In the genomic region with DNA sequence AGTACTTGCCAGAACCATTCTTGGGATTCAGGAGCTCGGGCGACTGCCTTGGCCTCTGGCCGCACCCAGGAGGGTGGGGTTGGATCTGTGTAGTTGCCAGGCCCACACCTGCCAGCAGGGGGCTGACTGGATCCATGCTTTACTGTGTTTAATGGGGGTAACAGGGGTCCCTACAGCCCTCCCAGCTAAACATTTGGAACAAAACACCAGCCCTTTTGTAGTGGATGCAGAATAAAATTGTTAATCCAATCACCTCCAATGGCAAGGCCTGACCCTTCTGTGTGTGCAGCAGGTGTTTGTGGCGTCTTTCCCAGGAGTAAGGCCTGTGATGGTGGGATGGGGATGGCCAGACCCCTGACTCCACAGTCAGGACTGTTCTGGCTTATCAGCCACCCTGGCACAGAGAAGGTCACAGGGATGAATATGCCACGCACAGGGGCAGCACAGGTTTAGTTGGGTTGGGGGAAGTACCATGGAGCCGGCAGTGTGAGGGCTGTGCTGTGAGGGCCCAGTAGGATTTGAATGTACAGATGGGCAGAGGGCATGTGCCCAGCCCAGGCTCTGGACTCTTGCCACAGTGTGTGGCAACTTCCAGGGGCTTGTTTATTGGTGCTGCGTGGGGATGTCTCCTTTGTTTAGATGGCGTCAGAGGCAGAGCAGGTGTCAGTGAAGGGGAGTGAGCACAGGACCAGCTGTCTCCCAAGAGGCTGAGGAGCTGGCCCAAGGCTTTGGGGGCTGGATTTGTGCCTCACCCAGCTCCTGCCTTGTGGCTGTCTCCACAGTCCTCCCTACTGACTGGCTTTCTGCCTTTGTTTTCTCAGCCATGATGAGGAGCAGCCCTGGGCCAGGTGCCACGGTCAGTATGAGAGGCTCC, we compare ENCODE assay signal across 8 cellular contexts. TPM values are rescaled to one million over a fixed set of nuclear protein-coding genes. Genes with fewer than 3 reads are reported as not detected.
DNase-seq lines count a peak whose midpoint lies in the region; ATAC-seq and TF ChIP-seq lines count a peak whose summit lies in the region.

No MANE protein-coding gene starts in this region.

- H3K14ac ChIP-seq in mesenchymal stem cell (ENCODE audit: low read length in 2 of 2) = no peak overlapping the region

- H3K4me3 ChIP-seq in dorsolateral prefrontal cortex (peak overlapping the region in 4 of 59 donors; percentile 2 to 15 (median 11)), mesenchymal stem cell (ENCODE audit: insufficient read depth in 1 of 2, low read depth in 1 of 2, low read length in 2 of 2) (no peak overlapping the region)

- H2BK120ac ChIP-seq in mesenchymal stem cell (ENCODE audit: low read depth, low read length) = no peak overlapping the region

- no peak overlapping the region for H3K23ac ChIP-seq in mesenchymal stem cell (ENCODE audit: low read length in 2 of 2)

- WGBS in mesenchymal stem cell = 85% methylated on average over 9 of the region's 9 CpGs

- peaks cover 88 to 100% of the 10 kb centered on the region in 2 experiments for H3K36me3 ChIP-seq in mesenchymal stem cell (ENCODE audit: control insufficient read depth in 1 of 2, insufficient read depth in 2 of 2, low read depth in 1 of 2, low read length in 2 of 2)

- H3K27me3 ChIP-seq in dorsolateral prefrontal cortex (no peaks in the 10 kb centered on the region), mesenchymal stem cell (ENCODE audit: control insufficient read depth in 1 of 2, insufficient read depth in 1 of 2, low read length in 2 of 2) (no peaks in the 10 kb centered on the region)

- no peak overlapping the region for H2BK5ac ChIP-seq in mesenchymal stem cell (ENCODE audit: low read depth, low read length, poor library complexity, severe bottlenecking)

- DNase-seq in DMS53 (lab: John Stamatoyannopoulos, UW) = peak; percentile 81
- peak; percentile 18 for DNase-seq in LoVo (ENCODE audit: low spot score)
- DNase-seq in dorsolateral prefrontal cortex = peak; percentile 73 to 93 (median 88)
- peak; percentile 35 for DNase-seq in mesenchymal stem cell
- no peak for DNase-seq in GF-D8 (lab: John Stamatoyannopoulos, UW)

- no peak overlapping the region for H3K4me2 ChIP-seq in mesenchymal stem cell (ENCODE audit: low read length, poor library complexity, severe bottlenecking)

- H4K8ac ChIP-seq in mesenchymal stem cell (ENCODE audit: low read length) = no peak overlapping the region

- no peak overlapping the region for H2BK15ac ChIP-seq in mesenchymal stem cell (ENCODE audit: low read depth, poor library complexity, severe bottlenecking)

- H3K4me1 ChIP-seq in mesenchymal stem cell (ENCODE audit: control insufficient read depth, insufficient read depth, low read depth, low read length) = peaks cover 3% of the 10 kb centered on the region

- H3K27ac ChIP-seq in dorsolateral prefrontal cortex (peak overlapping the region; percentile 89 to 100 (median 98)), mesenchymal stem cell (ENCODE audit: low read length, poor library complexity, severe bottlenecking) (no peak overlapping the region), temporal lobe (ENCODE audit: low read depth, low read length) (peak overlapping the region; percentile 99)

- H3K9me3 ChIP-seq in mesenchymal stem cell (ENCODE audit: control insufficient read depth, low read length) = no peaks in the 10 kb centered on the region

- H3K79me1 ChIP-seq in mesenchymal stem cell (replicated peaks; ENCODE audit: low read length, poor library complexity, severe bottlenecking) = peaks cover 12% of the 10 kb centered on the region

- no peak overlapping the region for H3K9ac ChIP-seq in mesenchymal stem cell (ENCODE audit: low read length)

- no peak overlapping the region for H4K91ac ChIP-seq in mesenchymal stem cell (ENCODE audit: low read length)

- no peak overlapping the region for H3K4ac ChIP-seq in mesenchymal stem cell (ENCODE audit: low read depth in 1 of 2, low read length in 2 of 2)

- TF ChIP-seq CTCF in dorsolateral prefrontal cortex (IDR thresholded peaks at IDR 0.05 in 54 of 56, conservative IDR thresholded peaks at IDR 0.05 in 2 of 56; ENCODE audit: low read depth in 1 of 56, partially characterized antibody in 56 of 56) = peak; percentile 41 to 79 (median 65)

- intact Hi-C loops in dorsolateral prefrontal cortex (cut with DNase I) = loop anchor here in 1 of 2 donors (2.0 kb wide), 2 partner anchors 21 to 31 kb away; partner anchors contain the start of gene SUN2

- peak; percentile 54 to 62 for ATAC-seq in activated CD4-positive, CD25-positive, alpha-beta regulatory T cell treated with anti-CD3 and anti-CD28 coated beads, Interleukin-2, amount 50 U/mL, for 24 hours
- ATAC-seq in HG03378 (IDR thresholded peaks at IDR 0.05; ENCODE audit: unreplicated experiment) = no peak

- no peak overlapping the region for H2AK5ac ChIP-seq in mesenchymal stem cell (ENCODE audit: low read length, severe bottlenecking)

- H2AFZ ChIP-seq in mesenchymal stem cell (ENCODE audit: low read depth, low read length) = no peak overlapping the region

- H2BK12ac ChIP-seq in mesenchymal stem cell (ENCODE audit: low read length in 2 of 2) = no peak overlapping the region

- no peak overlapping the region for H3K18ac ChIP-seq in mesenchymal stem cell (ENCODE audit: low read depth in 1 of 2, low read length in 2 of 2)

RNA-seq across cellular contexts. Expression of gene SUN2, which starts 22.2 kb away (rescaled TPM):
- 100 to 1,000 TPM; 122 to 627 (median 268) TPM for total RNA-seq in dorsolateral prefrontal cortex
- polyA plus RNA-seq in mesenchymal stem cell (2013, experiment 1 of 2) = 22.3 TPM
- polyA plus RNA-seq in mesenchymal stem cell (2013, experiment 2 of 2) = 21.7 TPM
- 77.9 TPM for total RNA-seq in temporal lobe

RNA-seq across cellular contexts. Expression of gene GTPBP1, which starts 27.8 kb away (rescaled TPM):
- total RNA-seq in dorsolateral prefrontal cortex = 10 to 100 TPM; 30.5 to 76.8 (median 48.2) TPM
- 14.9 TPM for polyA plus RNA-seq in mesenchymal stem cell (2013, experiment 1 of 2)
- polyA plus RNA-seq in mesenchymal stem cell (2013, experiment 2 of 2) = 13.6 TPM
- 28.5 TPM for total RNA-seq in temporal lobe

RNA-seq across cellular contexts. Expression of gene JOSD1, which starts 32.8 kb away (rescaled TPM):
- total RNA-seq in dorsolateral prefrontal cortex (10 to 100 TPM; 41.2 to 87.6 (median 55.2) TPM), temporal lobe (44.5 TPM)
- polyA plus RNA-seq in mesenchymal stem cell (2013, experiment 1 of 2) = 34.6 TPM
- polyA plus RNA-seq in mesenchymal stem cell (2013, experiment 2 of 2) = 31.7 TPM

RNA-seq across cellular contexts. Expression of gene TOMM22, which starts 51.8 kb away (rescaled TPM):
- 10 to 100 TPM; 26.7 to 64.2 (median 47.2) TPM for total RNA-seq in dorsolateral prefrontal cortex
- 43.9 TPM for polyA plus RNA-seq in mesenchymal stem cell (2013, experiment 1 of 2)
- polyA plus RNA-seq in mesenchymal stem cell (2013, experiment 2 of 2) = 43.6 TPM
- total RNA-seq in temporal lobe = 31.0 TPM
